10 cellular contexts compared by ENCODE assay signal in genomic region chr17:2421315-2422147, GRCh38. TPM values are rescaled to one million over a fixed set of nuclear protein-coding genes. Genes with fewer than 3 reads are reported as not detected.
DNase-seq lines count a peak whose midpoint lies in the region; ATAC-seq, FAIRE-seq and TF ChIP-seq lines count a peak whose summit lies in the region.
"Had no signal": no experiment of that assay in that cellular context is flagged by ENCODE, and none has a peak within 500 bp of the region (broad histone marks: within the 10 kb centered on the region; RNA-seq: fewer than 3 reads in every experiment).

No MANE protein-coding gene starts in this region.

- H3K9ac ChIP-seq in Karpas-422 (ENCODE audit: low read length) (no peak overlapping the region), neural cell (ENCODE audit: low read length) (no peak overlapping the region)

- DNase-seq in D721Med (ENCODE audit: insufficient read length, low spot score) = peak; percentile 57
- DNase-seq in Karpas-422 = peak; percentile 58
- no peak for DNase-seq in bronchial epithelial cell (ENCODE audit: low read depth)
- DNase-seq in NOMO-1 treated with DMSO at 0.1 percent for 48 hours (lab: John Stamatoyannopoulos, UW; ENCODE audit: unreplicated experiment) = no peak
- no peak for DNase-seq in T-helper 1 cell
- DNase-seq: activated CD4-positive, alpha-beta T cell treated with anti-CD3 and anti-CD28 coated beads for 36 hours; Right ventricle myocardium superior had no signal

- H3K4me2 ChIP-seq in Karpas-422 (ENCODE audit: low read depth, low read length, poor library complexity, severe bottlenecking) (no peak overlapping the region), neural cell (ENCODE audit: low read length) (no peak overlapping the region)

- H3K4me1 ChIP-seq in Karpas-422 (ENCODE audit: low read length) = no peaks in the 10 kb centered on the region

- H3K36me3 ChIP-seq in Karpas-422 (ENCODE audit: insufficient read depth, low read length) (peaks cover 3% of the 10 kb centered on the region; the same call in 1 of the 2 replicates), bronchial epithelial cell (ENCODE audit: control insufficient read depth, insufficient read depth, low read length) (peaks cover 8% of the 10 kb centered on the region), neural cell (ENCODE audit: insufficient read depth, low read length) (no peaks in the 10 kb centered on the region)

- no peak for FAIRE-seq in D721Med (lab: Jason Lieb, UNC)
- FAIRE-seq in bronchial epithelial cell (lab: Jason Lieb, UNC) = no peak

- H2AFZ ChIP-seq in Karpas-422 (ENCODE audit: low read length) = no peak overlapping the region
- no peak overlapping the region for H2AFZ ChIP-seq in neural cell (ENCODE audit: low read depth, low read length)

- H3K79me2 ChIP-seq in Karpas-422 (ENCODE audit: low read length) (0 out of 2 replicates have a peak, but pooled peaks cover 4% of the 10 kb centered on the region), neural cell (replicated peaks; ENCODE audit: insufficient read depth, low read length) (no peaks in the 10 kb centered on the region)

- H3K27me3 ChIP-seq in Karpas-422 (ENCODE audit: low read length) (no peaks in the 10 kb centered on the region), bronchial epithelial cell (ENCODE audit: control insufficient read depth, insufficient read depth, low read length) (no peaks in the 10 kb centered on the region), neural cell (ENCODE audit: insufficient read depth, low read depth, low read length) (no peaks in the 10 kb centered on the region)
- H3K27me3 ChIP-seq: gastrocnemius medialis had no signal

- peak; percentile 39 for TF ChIP-seq CTCF in D721Med (IDR thresholded peaks at IDR 0.05; ENCODE audit: insufficient read depth, missing control alignments)
- peak; percentile 43 for TF ChIP-seq CTCF in bronchial epithelial cell (IDR thresholded peaks at IDR 0.05; ENCODE audit: insufficient read depth, low read length, severe bottlenecking)
- TF ChIP-seq CTCF in neural cell (IDR thresholded peaks at IDR 0.05; ENCODE audit: poor library complexity, severe bottlenecking) = peak; percentile 61

- H3K9me2 ChIP-seq in Karpas-422 (replicated peaks; ENCODE audit: insufficient read depth, low read length) (no peaks in the 10 kb centered on the region), neural cell (ENCODE audit: insufficient read depth, low read length) (no peaks in the 10 kb centered on the region)

- no peak for TF ChIP-seq EP300 in neural cell (conservative IDR thresholded peaks at IDR 0.05; ENCODE audit: poor library complexity, severe bottlenecking)

- no peak for ATAC-seq in HG02759 (IDR thresholded peaks at IDR 0.05; ENCODE audit: unreplicated experiment)
- ATAC-seq: activated CD4-positive, alpha-beta T cell treated with anti-CD3 and anti-CD28 coated beads for 36 hours had no signal

- H4K20me1 ChIP-seq in Karpas-422 (ENCODE audit: insufficient read depth, low read depth, low read length) = no peaks in the 10 kb centered on the region
- H4K20me1 ChIP-seq in neural cell (ENCODE audit: insufficient read depth) = no peaks in the 10 kb centered on the region

- peak; percentile 70 for TF ChIP-seq RAD21 in neural cell (conservative IDR thresholded peaks at IDR 0.05)

- no peaks in the 10 kb centered on the region for H3F3A ChIP-seq in neural cell (ENCODE audit: insufficient read depth, low read length, poor library complexity, severe bottlenecking)

- H3K27ac ChIP-seq in Karpas-422 (ENCODE audit: low read length) (no peak overlapping the region), neural cell (ENCODE audit: low read length) (no peak overlapping the region)

- H3K4me3 ChIP-seq in Karpas-422 (ENCODE audit: low read length) = no peak overlapping the region
- no peak overlapping the region for H3K4me3 ChIP-seq in bronchial epithelial cell (ENCODE audit: low read depth, low read length)
- H3K4me3 ChIP-seq in neural cell (ENCODE audit: low read length) = no peak overlapping the region
- H3K4me3 ChIP-seq: gastrocnemius medialis had no signal

- H3K9me3 ChIP-seq in Karpas-422 (ENCODE audit: low read length) (no peaks in the 10 kb centered on the region), neural cell (ENCODE audit: low read length) (no peaks in the 10 kb centered on the region)
- H3K9me3 ChIP-seq: gastrocnemius medialis had no signal

TF ChIP-seq in neural cell, 6 proteins besides CTCF, POLR2A, EP300 and RAD21:
- TF ChIP-seq REST (IDR thresholded peaks at IDR 0.05; ENCODE audit: borderline replicate concordance) = no peak
- peak; percentile 62 for TF ChIP-seq SMC3 (conservative IDR thresholded peaks at IDR 0.05; ENCODE audit: poor library complexity)

RNA-seq across cellular contexts. Expression of gene MNT, which starts 20.7 kb away (rescaled TPM):
- 6.3 and 18.8 TPM in 2 replicates for total RNA-seq in Karpas-422 (2014; rRNA removed; shearing (Covaris generic); ENCODE audit: low replicate concordance)
- 4.5 and 5.0 TPM in 2 replicates for total RNA-seq in bronchial epithelial cell
- 6.1 and 11.6 TPM in 2 replicates for polyA plus RNA-seq in neural cell
- polyA minus RNA-seq in neural cell = 12.4 and 15.6 TPM in 2 replicates

Comparison
In these comparisons a context has a peak if more than half of its experiments do, and no peak if none do; other contexts are left out.
1. DNase-seq: peak in D721Med (single experiment) and Karpas-422 (single experiment); none in bronchial epithelial cell (single experiment), NOMO-1 treated with DMSO at 0.1 percent for 48 hours (single experiment) and T-helper 1 cell (0 of 5).
2. Peak in every context shown above with its lines, with median percentiles within 50 percentile points of each other: CTCF ChIP-seq.